ENCODE assay signal across 18 cellular contexts in the genomic region with DNA sequence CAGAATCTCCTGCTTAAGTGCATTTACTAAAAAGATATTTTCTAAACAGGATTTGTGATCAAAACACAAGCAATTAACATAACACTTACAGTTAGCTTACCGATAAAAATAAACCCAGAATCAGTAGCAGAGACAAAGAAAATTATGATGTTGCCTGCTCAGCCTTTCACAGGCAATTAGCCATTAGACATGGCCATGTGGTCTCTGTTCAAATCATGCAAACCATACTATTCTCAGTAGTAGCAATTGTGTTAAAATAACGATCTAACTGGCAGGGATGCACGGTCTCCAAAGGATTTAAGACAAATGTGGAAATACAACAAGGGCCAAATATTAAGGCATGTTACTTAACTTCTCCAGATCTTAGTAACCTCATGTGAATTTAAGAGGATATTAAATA. TPM values are rescaled to one million over a fixed set of nuclear protein-coding genes. Genes with fewer than 3 reads are reported as not detected.
DNase-seq lines count a peak whose midpoint lies in the region; ATAC-seq and TF ChIP-seq lines count a peak whose summit lies in the region.
"Had no signal": no experiment of that assay in that cellular context is flagged by ENCODE, and none has a peak within 500 bp of the region (broad histone marks: within the 10 kb centered on the region; RNA-seq: fewer than 3 reads in every experiment).

No MANE protein-coding gene starts in this region.

- DNase-seq in A673 (ENCODE audit: low spot score) (peak; percentile 78), SJCRH30 (peak in 1 of 2 experiments; percentile 28), memory B cell (ENCODE audit: low spot score in 2 of 2) (no peak), dedifferentiated amniotic fluid mesenchymal stem cell (ENCODE audit: extremely low spot score) (no peak), GM03348 (ENCODE audit: low spot score) (no peak), upper lobe of right lung (no peak)
- no peak for DNase-seq in CD8-positive, alpha-beta T cell
- DNase-seq: activated naive CD4-positive, alpha-beta T cell treated with anti-CD3 and anti-CD28 coated beads, Interleukin-2, amount 50 U/mL, for 16 hours; activated T-cell treated with anti-CD3 and anti-CD28 coated beads, Interleukin-2, amount 50 U/mL, for 4 hours; DND-41; effector memory CD4-positive, alpha-beta T cell; left cardiac atrium; mesendoderm; NCI-H82; stimulated activated naive CD4-positive, alpha-beta T cell treated with Interleukin-2 at 50 U/mL for 16 hours; thyroid gland had no signal

- H3K36me3 ChIP-seq in A673 (ENCODE audit: insufficient read depth, low read length, poor library complexity, severe bottlenecking) (no peaks in the 10 kb centered on the region), SJCRH30 (peaks cover 7% of the 10 kb centered on the region), upper lobe of right lung (no peaks in the 10 kb centered on the region)
- no peaks in the 10 kb centered on the region for H3K36me3 ChIP-seq in CD8-positive, alpha-beta T cell (ENCODE audit: insufficient read depth, low read length)
- H3K36me3 ChIP-seq: thyroid gland had no signal

- H3K36me3 Mint-ChIP-seq in CD8-positive, alpha-beta T cell, result peaks cover 20% of the 10 kb centered on the region
- H3K36me3 Mint-ChIP-seq in memory B cell, result peaks cover 16% of the 10 kb centered on the region

- H3K9me3 ChIP-seq in A673 (ENCODE audit: low read depth, low read length, poor library complexity, severe bottlenecking), result no peaks in the 10 kb centered on the region
- H3K9me3 ChIP-seq in CD8-positive, alpha-beta T cell (ENCODE audit: low read length), result no peaks in the 10 kb centered on the region
- no peaks in the 10 kb centered on the region for H3K9me3 ChIP-seq in SJCRH30 (replicated peaks)
- no peaks in the 10 kb centered on the region for H3K9me3 ChIP-seq in upper lobe of right lung
- H3K9me3 ChIP-seq: thyroid gland had no signal

- no peaks in the 10 kb centered on the region for H3K27me3 Mint-ChIP-seq in CD8-positive, alpha-beta T cell (ENCODE audit: low read depth)
- no peaks in the 10 kb centered on the region for H3K27me3 Mint-ChIP-seq in memory B cell

- BruUV-seq in A673 (replicated peaks; lab: Mats Ljungman, UMichigan), result no TSS peak

- H3K27me3 ChIP-seq in A673 (replicated peaks; ENCODE audit: insufficient read depth, low read depth, low read length, poor library complexity) (no peaks in the 10 kb centered on the region), SJCRH30 (no peaks in the 10 kb centered on the region), upper lobe of right lung (no peaks in the 10 kb centered on the region)
- no peaks in the 10 kb centered on the region for H3K27me3 ChIP-seq in CD8-positive, alpha-beta T cell (ENCODE audit: insufficient read depth, low read length)
- H3K27me3 ChIP-seq: thyroid gland had no signal

- no peaks in the 10 kb centered on the region for H3K9me3 Mint-ChIP-seq in CD8-positive, alpha-beta T cell
- no peaks in the 10 kb centered on the region for H3K9me3 Mint-ChIP-seq in memory B cell
- H3K9me3 Mint-ChIP-seq: activated T-cell treated with anti-CD3 and anti-CD28 coated beads, Interleukin-2, amount 50 U/mL, for 4 hours; nephron had no signal

- POLR2A ChIA-PET in A673 (lab: Charles Lee; ENCODE audit: low non-redundant PET), result no interaction called here
- POLR2A ChIA-PET in CD8-positive, alpha-beta T cell (lab: Charles Lee), result no interaction called here

- intact Hi-C loops in A673 (cut with micrococcal nuclease; ENCODE audit: unreplicated experiment), result no loop called here
- intact Hi-C loops in CD8-positive, alpha-beta T cell (cut with DNase I, micrococcal nuclease), result no loop called here
- intact Hi-C loops in upper lobe of right lung (cut with DNase I), result no loop called here

- no peak overlapping the region for H3K4me3 Mint-ChIP-seq in CD8-positive, alpha-beta T cell
- no peak overlapping the region for H3K4me3 Mint-ChIP-seq in memory B cell
- H3K4me3 Mint-ChIP-seq: activated T-cell treated with anti-CD3 and anti-CD28 coated beads, Interleukin-2, amount 50 U/mL, for 4 hours; nephron had no signal

- no peak for ATAC-seq in CD8-positive, alpha-beta T cell
- ATAC-seq in memory B cell (ENCODE audit: low read depth) (no peak), upper lobe of right lung (no peak)
- ATAC-seq: activated T-cell treated with anti-CD3 and anti-CD28 coated beads, Interleukin-2, amount 50 U/mL, for 4 hours; HCT116; left cardiac atrium had no signal

- peak overlapping the region; percentile 46 for H3K27ac Mint-ChIP-seq in CD8-positive, alpha-beta T cell
- peak overlapping the region; percentile 28 for H3K27ac Mint-ChIP-seq in memory B cell
- H3K27ac Mint-ChIP-seq: nephron had no signal

- TF ChIP-seq CTCF in A673 (conservative IDR thresholded peaks at IDR 0.05; ENCODE audit: low read depth, low read length), result no peak
- no peak for TF ChIP-seq CTCF in CD8-positive, alpha-beta T cell (IDR thresholded peaks at IDR 0.05)
- no peak for TF ChIP-seq CTCF in upper lobe of right lung (IDR thresholded peaks at IDR 0.05)

- H3K27ac ChIP-seq in A673 (ENCODE audit: low read depth, low read length, poor library complexity, severe bottlenecking) (peak overlapping the region; percentile 46), SJCRH30 (peak overlapping the region; percentile 28; the same call in 1 of the 2 replicates), upper lobe of right lung (no peak overlapping the region)
- H3K27ac ChIP-seq in CD8-positive, alpha-beta T cell (ENCODE audit: low read depth, low read length), result no peak overlapping the region
- H3K27ac ChIP-seq: thyroid gland had no signal

- H3K4me3 ChIP-seq in A673 (ENCODE audit: low read depth, low read length, poor library complexity, severe bottlenecking), result no peak overlapping the region
- H3K4me3 ChIP-seq in CD8-positive, alpha-beta T cell (ENCODE audit: low read depth, low read length), result no peak overlapping the region
- H3K4me3 ChIP-seq in SJCRH30, result no peak overlapping the region
- no peak overlapping the region for H3K4me3 ChIP-seq in upper lobe of right lung
- H3K4me3 ChIP-seq: thyroid gland had no signal

- H3K4me1 ChIP-seq in A673 (ENCODE audit: insufficient read depth, low read length, poor library complexity, severe bottlenecking) (peaks cover 33% of the 10 kb centered on the region), SJCRH30 (peaks cover 6% of the 10 kb centered on the region), upper lobe of right lung (peaks cover 8% of the 10 kb centered on the region)
- peaks cover 5% of the 10 kb centered on the region for H3K4me1 ChIP-seq in CD8-positive, alpha-beta T cell (ENCODE audit: insufficient read depth, low read length)

- peaks cover 56% of the 10 kb centered on the region for H3K4me1 Mint-ChIP-seq in CD8-positive, alpha-beta T cell (ENCODE audit: low read depth)
- H3K4me1 Mint-ChIP-seq in memory B cell, result peaks cover 21% of the 10 kb centered on the region

- CTCF ChIA-PET in A673 (lab: Charles Lee), result no interaction called here
- CTCF ChIA-PET in CD8-positive, alpha-beta T cell (lab: Charles Lee), result no interaction called here

RNA-seq across cellular contexts. Expression of a gene that starts 59.6 kb away (rescaled TPM):
- total RNA-seq in A673 (2021) (53.1 and 57.1 TPM in 2 replicates), upper lobe of right lung (77.6 TPM)
- 100 to 1,000 TPM in 1 of 2 experiments, 10 to 100 TPM in 1; 96.8 to 112 TPM for total RNA-seq in CD8-positive, alpha-beta T cell
- 65.7 and 73.0 TPM in 2 replicates for total RNA-seq in SJCRH30 (2014; rRNA removed; shearing (Covaris generic))

Comparison
In these comparisons a context has a peak if more than half of its experiments do, and no peak if none do; other contexts are left out.
1. H3K27ac ChIP-seq: peak in A673 (single experiment) and SJCRH30 (single experiment); none in CD8-positive, alpha-beta T cell (single experiment) and upper lobe of right lung (single experiment).